ENCODE assay signal across 8 cellular contexts in genomic region chr6:24910850-24911712, GRCh38. TPM values are rescaled to one million over a fixed set of nuclear protein-coding genes. Genes with fewer than 3 reads are reported as not detected.
DNase-seq lines count a peak whose midpoint lies in the region; TF ChIP-seq lines count a peak whose summit lies in the region.

No MANE protein-coding gene starts in this region.

- H2AFZ ChIP-seq in GM23248 = peak overlapping the region; percentile 82

- H3K4me2 ChIP-seq in GM23248 (ENCODE audit: unreplicated experiment) = peak overlapping the region; percentile 98

- no peaks in the 10 kb centered on the region for H3K79me2 ChIP-seq in GM23248 (ENCODE audit: insufficient read depth)

- TF ChIP-seq CTCF in C4-2B (conservative IDR thresholded peaks at IDR 0.05) (no peak), esophagus squamous epithelium (IDR thresholded peaks at IDR 0.05) (no peak)

- H3K4me1 ChIP-seq in GM23248 (ENCODE audit: insufficient read depth) (peaks cover 21% of the 10 kb centered on the region), esophagus squamous epithelium (peaks cover 11 to 31% (median 11%) of the 10 kb centered on the region in 3 donors), muscle layer of colon (ENCODE audit: insufficient read depth, low read length) (peaks cover 29% of the 10 kb centered on the region)

- H3K4me3 ChIP-seq in GM23248 = peak overlapping the region; percentile 78
- H3K4me3 ChIP-seq in esophagus squamous epithelium = peak overlapping the region; percentile 36 to 74 (median 52)
- H3K4me3 ChIP-seq in muscle layer of colon (ENCODE audit: low read depth in 1 of 2, low read length in 2 of 2) = peak overlapping the region; percentile 65

- no peaks in the 10 kb centered on the region for H3K9me3 ChIP-seq in GM23248 (ENCODE audit: low read depth)
- H3K9me3 ChIP-seq in esophagus squamous epithelium = no peaks in the 10 kb centered on the region
- no peaks in the 10 kb centered on the region for H3K9me3 ChIP-seq in muscle layer of colon (ENCODE audit: low read length)

- H3K27ac ChIP-seq in C4-2B = peak overlapping the region; percentile 2; the same call in 1 of the 2 replicates
- H3K27ac ChIP-seq in GM23248 = no peak overlapping the region
- H3K27ac ChIP-seq in esophagus squamous epithelium = peak overlapping the region; percentile 28 to 73 (median 56)
- peak overlapping the region; percentile 56 for H3K27ac ChIP-seq in muscle layer of colon (ENCODE audit: low read depth, low read length)
- H3K27ac ChIP-seq in temporal lobe (ENCODE audit: low read depth, low read length) = peak overlapping the region; percentile 68

- peak; percentile 77 for DNase-seq in GM23248
- DNase-seq in NCI-H345 (lab: John Stamatoyannopoulos, UW) = peak; percentile 86
- peak; percentile 42 for DNase-seq in activated T-cell treated with anti-CD3 and anti-CD28 coated beads, Interleukin-2, amount 50 U/mL, for 1 hour
- no peak for DNase-seq in esophagus squamous epithelium (lab: John Stamatoyannopoulos, UW)
- no peak for DNase-seq in NCI-H2107 treated with DMSO at 0.1 percent for 48 hours (lab: John Stamatoyannopoulos, UW; ENCODE audit: unreplicated experiment)

- WGBS in GM23248 (ENCODE audit: low coverage in 1 of 2, low lambda C conversion rate in 2 of 2, missing lambda C conversion rate in 2 of 2), 2 experiments = 0 to 1% methylated on average over 28 to 39 of the region's 60 CpGs
- 0% methylated on average over 5 to 15 of the region's 60 CpGs for WGBS in esophagus squamous epithelium, 2 donors

- in situ Hi-C loops in GM23248 (cut with MboI) = no loop called here

- H3K27me3 ChIP-seq in GM23248 (replicated peaks; ENCODE audit: insufficient read depth) (peaks cover 16% of the 10 kb centered on the region; the same call in 1 of the 2 replicates), esophagus squamous epithelium (peaks cover 0 to 57% (median 2%) of the 10 kb centered on the region in 4 donors), muscle layer of colon (ENCODE audit: control insufficient read depth in 1 of 2, insufficient read depth in 2 of 2, low read length in 2 of 2) (no peaks in the 10 kb centered on the region)

- H3K36me3 ChIP-seq in GM23248 (ENCODE audit: low read depth) (no peaks in the 10 kb centered on the region), esophagus squamous epithelium (no peaks in the 10 kb centered on the region), muscle layer of colon (ENCODE audit: insufficient read depth, low read length) (no peaks in the 10 kb centered on the region)

- TF ChIP-seq POLR2A in esophagus squamous epithelium (IDR thresholded peaks at IDR 0.05) = no peak

- H3K9me2 ChIP-seq in GM23248 (ENCODE audit: insufficient read depth) = no peaks in the 10 kb centered on the region

- no peaks in the 10 kb centered on the region for H4K20me1 ChIP-seq in GM23248 (ENCODE audit: insufficient read depth)

- peaks cover 7% of the 10 kb centered on the region for H3F3A ChIP-seq in GM23248 (ENCODE audit: insufficient read depth)

- H3K9ac ChIP-seq in GM23248 = peak overlapping the region; percentile 61
- H3K9ac ChIP-seq in muscle layer of colon (ENCODE audit: low read length) = no peak overlapping the region

- intact Hi-C loops in esophagus squamous epithelium (cut with DNase I) = no loop called here

RNA-seq across cellular contexts. Expression of gene RIPOR2, which starts 24.7 kb away (rescaled TPM):
- total RNA-seq in GM23248 (2014; rRNA removed; shearing (Covaris generic)) = 2.7 and 3.2 TPM in 2 replicates
- 3.0 and 3.3 TPM in 2 replicates for polyA plus RNA-seq in GM23248 (2016; fragmentation: Nextera tagmentation; extraction: Ambion mirVana)
- 1 to 10 TPM in 3 of 4 donors, under 1 TPM in 1; 0.83 to 4.4 (median 3.3) TPM for total RNA-seq in esophagus squamous epithelium
- total RNA-seq in temporal lobe = 21.4 TPM

Comparison
In these comparisons a context has a peak if more than half of its experiments do, and no peak if none do; other contexts are left out.
1. DNase-seq: peak in GM23248 (single experiment), NCI-H345 (single experiment) and activated T-cell treated with anti-CD3 and anti-CD28 coated beads, Interleukin-2, amount 50 U/mL, for 1 hour (single experiment); none in esophagus squamous epithelium (single experiment) and NCI-H2107 treated with DMSO at 0.1 percent for 48 hours (single experiment).
2. Peak in every context shown above with its lines, with median percentiles within 50 percentile points of each other: H3K4me3 ChIP-seq.